Comparison of ENCODE assay signal across 8 cellular contexts in the genomic region with DNA sequence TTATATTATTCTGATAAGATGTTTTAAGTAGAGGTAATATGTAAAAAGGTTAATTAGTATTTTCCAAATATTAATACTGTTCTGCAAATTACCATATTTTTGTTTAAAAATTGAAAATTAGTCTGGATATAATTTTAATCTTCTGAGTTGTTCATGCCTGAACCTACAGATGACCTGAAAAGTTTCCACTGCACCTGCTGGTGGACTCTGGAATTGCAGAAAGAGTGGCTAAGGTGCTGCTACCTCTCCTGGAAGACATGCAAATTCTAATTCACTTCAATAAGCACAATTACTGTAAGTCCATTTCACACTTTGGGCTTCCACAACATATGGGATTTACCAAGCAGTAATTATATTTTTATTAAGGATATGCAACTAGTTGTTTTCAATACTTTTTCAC.
DNase-seq lines count a peak whose midpoint lies in the region; ATAC-seq, FAIRE-seq and TF ChIP-seq lines count a peak whose summit lies in the region.

No MANE protein-coding gene starts in this region.

- H3K4me1 ChIP-seq in A549 (no peaks in the 10 kb centered on the region), Karpas-422 (ENCODE audit: low read length) (peaks cover 26% of the 10 kb centered on the region), endothelial cell of umbilical vein (ENCODE audit: control insufficient read depth, extremely low read depth, insufficient read depth, low read length) (no peaks in the 10 kb centered on the region), gastrocnemius medialis (no peaks in the 10 kb centered on the region)

- H3K9ac ChIP-seq in Karpas-422 (ENCODE audit: low read length), result no peak overlapping the region
- no peak overlapping the region for H3K9ac ChIP-seq in endothelial cell of umbilical vein (replicated peaks; ENCODE audit: extremely low read depth, insufficient read depth, low read length)

- CTCF ChIA-PET in A549 (lab: Yijun Ruan, JAX) (no interaction called here), endothelial cell of umbilical vein (lab: Charles Lee) (no interaction called here)

- in situ Hi-C loops in gastrocnemius medialis (cut with MboI; ENCODE audit: low sequenced_read_pairs in 4 of 4), result no loop called here

- BruUV-seq in endothelial cell of umbilical vein (replicated peaks; lab: Mats Ljungman, UMichigan), result no TSS peak

- no peaks in the 10 kb centered on the region for H3K9me2 ChIP-seq in Karpas-422 (replicated peaks; ENCODE audit: insufficient read depth, low read length)

- TF ChIP-seq RAD21 in A549 (conservative IDR thresholded peaks at IDR 0.05 in 1 of 2, IDR thresholded peaks at IDR 0.05 in 1 of 2), result 0 out of 5 replicates have a peak, but pooled peaks of 1 of the 2 experiments have one; percentile 8

- intact Hi-C loops in endothelial cell of umbilical vein (cut with micrococcal nuclease) (no loop called here), gastrocnemius medialis (cut with DNase I; ENCODE audit: low total_unique reads) (no loop called here)

- H3K27ac ChIP-seq in A549 (no peak overlapping the region), Karpas-422 (ENCODE audit: low read length) (no peak overlapping the region), endothelial cell of umbilical vein (ENCODE audit: insufficient read depth, low read depth, low read length) (no peak overlapping the region), gastrocnemius medialis (no peak overlapping the region)

- H3K4me2 ChIP-seq in A549 (no peak overlapping the region), Karpas-422 (ENCODE audit: low read depth, low read length, poor library complexity, severe bottlenecking) (peak overlapping the region; percentile 46), endothelial cell of umbilical vein (ENCODE audit: insufficient read depth, low read length) (no peak overlapping the region)

- POLR2A ChIA-PET in A549 (lab: Yijun Ruan, JAX), result no interaction called here
- POLR2A ChIA-PET in endothelial cell of umbilical vein (lab: Charles Lee), result no interaction called here

- no peaks in the 10 kb centered on the region for H3K36me3 ChIP-seq in Karpas-422 (ENCODE audit: insufficient read depth, low read length)
- H3K36me3 ChIP-seq in endothelial cell of umbilical vein (ENCODE audit: control insufficient read depth in 2 of 2, extremely low read depth in 1 of 2, insufficient read depth in 2 of 2, low read length in 2 of 2), result no peaks in the 10 kb centered on the region
- no peaks in the 10 kb centered on the region for H3K36me3 ChIP-seq in gastrocnemius medialis

- ATAC-seq in A549 (peak in 1 of 2 experiments; percentile 68; a peak in 3 of 6 replicates), gastrocnemius medialis (no peak)

- FAIRE-seq in A549 (lab: Jason Lieb, UNC), result no peak
- peak; percentile 60 for FAIRE-seq in endothelial cell of umbilical vein (lab: Jason Lieb, UNC)

- TF ChIP-seq POLR2A in A549 (IDR thresholded peaks at IDR 0.05; ENCODE audit: low read length) (no peak), endothelial cell of umbilical vein (IDR thresholded peaks at IDR 0.05; ENCODE audit: low read depth, low read length) (no peak), gastrocnemius medialis (IDR thresholded peaks at IDR 0.05) (no peak)

- no peaks in the 10 kb centered on the region for H3K27me3 ChIP-seq in Karpas-422 (ENCODE audit: low read length)
- H3K27me3 ChIP-seq in endothelial cell of umbilical vein (ENCODE audit: control insufficient read depth in 2 of 2, insufficient read depth in 2 of 2, low read length in 2 of 2), result peaks cover 0 to 2% of the 10 kb centered on the region in 2 experiments
- H3K27me3 ChIP-seq in gastrocnemius medialis, result no peaks in the 10 kb centered on the region

- H3K79me2 ChIP-seq in Karpas-422 (ENCODE audit: low read length), result no peaks in the 10 kb centered on the region
- H3K79me2 ChIP-seq in endothelial cell of umbilical vein (ENCODE audit: control insufficient read depth, insufficient read depth, low read length), result no peaks in the 10 kb centered on the region

- H3K9me3 ChIP-seq in A549 (no peaks in the 10 kb centered on the region), Karpas-422 (ENCODE audit: low read length) (no peaks in the 10 kb centered on the region), endothelial cell of umbilical vein (replicated peaks; ENCODE audit: control insufficient read depth, insufficient read depth, low read length) (no peaks in the 10 kb centered on the region), gastrocnemius medialis (no peaks in the 10 kb centered on the region)

- H2AFZ ChIP-seq in Karpas-422 (ENCODE audit: low read length) (no peak overlapping the region), endothelial cell of umbilical vein (ENCODE audit: low read depth, low read length) (no peak overlapping the region)

- H3K9me1 ChIP-seq in endothelial cell of umbilical vein (replicated peaks; ENCODE audit: control insufficient read depth, extremely low read depth, insufficient read depth, low read length), result no peaks in the 10 kb centered on the region

- DNase-seq in A549 (ENCODE audit: low read depth in 1 of 2, low spot score in 1 of 2) (peak; percentile 4 to 37), Karpas-422 (peak; percentile 91), endothelial cell of umbilical vein (ENCODE audit: low read depth, low spot score) (peak; percentile 43), GM19238 (ENCODE audit: insufficient read length, low spot score) (no peak), gastrocnemius medialis (no peak)
- peak; percentile 28 to 54 for DNase-seq in activated CD4-positive, alpha-beta T cell treated with anti-CD3 and anti-CD28 coated beads, Interleukin-2, amount 50 U/mL, for 24 hours (ENCODE audit: low read depth in 1 of 2, low spot score in 1 of 2)
- peak; percentile 62 for DNase-seq in stimulated activated CD4-positive, alpha-beta T cell treated with anti-CD3 and anti-CD28 coated beads, Interleukin-12 subunit alpha, Interleukin-12 subunit beta, amount 100 ng/mL, for 4 hours

- H3K4me3 ChIP-seq in A549 (no peak overlapping the region), Karpas-422 (ENCODE audit: low read length) (no peak overlapping the region), endothelial cell of umbilical vein (replicated peaks in 1 of 3; ENCODE audit: insufficient read depth in 1 of 3, low read depth in 1 of 3, low read length in 3 of 3) (no peak overlapping the region), gastrocnemius medialis (no peak overlapping the region)

- H4K20me1 ChIP-seq in Karpas-422 (ENCODE audit: insufficient read depth, low read depth, low read length), result no peaks in the 10 kb centered on the region
- no peaks in the 10 kb centered on the region for H4K20me1 ChIP-seq in endothelial cell of umbilical vein (replicated peaks; ENCODE audit: control insufficient read depth, extremely low read depth, insufficient read depth, low read length)

- no peak for TF ChIP-seq EP300 in A549 (IDR thresholded peaks at IDR 0.05)

- dilution Hi-C loops in endothelial cell of umbilical vein (cut with MboI; ENCODE audit: extremely low pct_ligation_motif_present, low sequenced_read_pairs), result no loop called here

- TF ChIP-seq CTCF in A549 (IDR thresholded peaks at IDR 0.05), result peak; percentile 22; the same call in 2 of the 3 replicates
- TF ChIP-seq CTCF in GM12874 (IDR thresholded peaks at IDR 0.05; ENCODE audit: insufficient read depth, low read depth, low read length), result peak; percentile 68
- peak; percentile 53 to 55 for TF ChIP-seq CTCF in endothelial cell of umbilical vein (IDR thresholded peaks at IDR 0.05; ENCODE audit: extremely low read depth in 1 of 2, insufficient read depth in 1 of 2, low read depth in 1 of 2, low read length in 2 of 2)
- peak in 1 of 5 experiments; percentile 13 for TF ChIP-seq CTCF in gastrocnemius medialis (IDR thresholded peaks at IDR 0.05 in 4 of 5, conservative IDR thresholded peaks at IDR 0.05 in 1 of 5)

TF ChIP-seq in A549, 52 proteins besides CTCF, POLR2A, EP300 and RAD21:
- TF ChIP-seq CHD4 (IDR thresholded peaks at IDR 0.05; ENCODE audit: borderline replicate concordance) (no peak), RARB (CRISPR knock-in tag; IDR thresholded peaks at IDR 0.05) (no peak)

TF ChIP-seq in endothelial cell of umbilical vein, 7 proteins besides CTCF, POLR2A, EP300 and RAD21:
- TF ChIP-seq EZH2 (IDR thresholded peaks at IDR 0.05; ENCODE audit: borderline replicate concordance, low read depth, low read length, severe bottlenecking), result no peak
- TF ChIP-seq MYC (IDR thresholded peaks at IDR 0.05; ENCODE audit: low read depth, low read length), result no peak
- TF ChIP-seq, protein P1, sequence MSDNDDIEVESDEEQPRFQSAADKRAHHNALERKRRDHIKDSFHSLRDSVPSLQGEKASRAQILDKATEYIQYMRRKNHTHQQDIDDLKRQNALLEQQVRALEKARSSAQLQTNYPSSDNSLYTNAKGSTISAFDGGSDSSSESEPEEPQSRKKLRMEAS (IDR thresholded peaks at IDR 0.05; ENCODE audit: insufficient read depth, insufficient read length), result no peak
- no peak for TF ChIP-seq JUN (IDR thresholded peaks at IDR 0.05; ENCODE audit: borderline replicate concordance, insufficient read depth, insufficient read length, low read depth)
- no peak for TF ChIP-seq GATA2 (IDR thresholded peaks at IDR 0.05; ENCODE audit: insufficient read depth, insufficient read length, low read depth, low read length)
- no peak for TF ChIP-seq FOS (IDR thresholded peaks at IDR 0.05; ENCODE audit: borderline replicate concordance, insufficient read depth, low read length)
- TF ChIP-seq POLR2AphosphoS5 (IDR thresholded peaks at IDR 0.05; ENCODE audit: insufficient read depth, low read depth, low read length), result no peak

Comparison
In these comparisons a context has a peak if more than half of its experiments do, and no peak if none do; other contexts are left out.
1. DNase-seq: peak in A549 (2 of 2), Karpas-422 (single experiment), activated CD4-positive, alpha-beta T cell treated with anti-CD3 and anti-CD28 coated beads, Interleukin-2, amount 50 U/mL, for 24 hours (2 of 2), endothelial cell of umbilical vein (single experiment) and stimulated activated CD4-positive, alpha-beta T cell treated with anti-CD3 and anti-CD28 coated beads, Interleukin-12 subunit alpha, Interleukin-12 subunit beta, amount 100 ng/mL, for 4 hours (single experiment); none in GM19238 (single experiment) and gastrocnemius medialis (0 of 2).